ENCODE assay signal across 18 cellular contexts in genomic region chr12:126944684-126945083, GRCh38.
DNase-seq lines count a peak whose midpoint lies in the region; FAIRE-seq and TF ChIP-seq lines count a peak whose summit lies in the region.
"Had no signal": no experiment of that assay in that cellular context is flagged by ENCODE, and none has a peak within 500 bp of the region (broad histone marks: within the 10 kb centered on the region; RNA-seq: fewer than 3 reads in every experiment).

No MANE protein-coding gene starts in this region.

- no peak for TF ChIP-seq POLR2A in H54 (IDR thresholded peaks at IDR 0.05; ENCODE audit: low read depth, low read length)

- FAIRE-seq in H54 (lab: Jason Lieb, UNC): peak; percentile 30

- DNase-seq in DMS53 (lab: John Stamatoyannopoulos, UW): peak; percentile 7
- DNase-seq in DMS53 treated with DMSO at 0.1 percent for 48 hours (lab: John Stamatoyannopoulos, UW; ENCODE audit: unreplicated experiment): no peak
- DNase-seq in H54 (ENCODE audit: insufficient read length, low spot score): no peak
- peak; percentile 62 for DNase-seq in RPMI7951 (ENCODE audit: low read depth)
- DNase-seq in kidney tubule cell (ENCODE audit: low spot score): peak; percentile 1
- DNase-seq in NCI-H2171 treated with DMSO at 0.1 percent for 48 hours (lab: John Stamatoyannopoulos, UW): no peak
- DNase-seq in D341Med (ENCODE audit: low spot score): no peak
- DNase-seq in T-helper 1 cell: no peak
- DNase-seq: COR-L47, DMS79 treated with DMSO at 0.1 percent for 48 hours, GF-D8, HFFc6, NCI-H1105, NCI-H187, NCI-H446 treated with DMSO at 0.1 percent for 48 hours, NCI-H748 treated with DMSO at 0.1 percent for 48 hours, Peyer's patch, SHP77 had no signal

Comparison
In these comparisons a context has a peak if more than half of its experiments do, and no peak if none do; other contexts are left out.
1. DNase-seq: peak in DMS53 (single experiment), RPMI7951 (single experiment) and kidney tubule cell (single experiment); none in DMS53 treated with DMSO at 0.1 percent for 48 hours (single experiment), H54 (single experiment), NCI-H2171 treated with DMSO at 0.1 percent for 48 hours (single experiment), D341Med (single experiment) and T-helper 1 cell (0 of 5).